23 cellular contexts compared by ENCODE assay signal in genomic region chr19:55482128-55482961, GRCh38. TPM values are rescaled to one million over a fixed set of nuclear protein-coding genes. Genes with fewer than 3 reads are reported as not detected.
"Had no signal": no experiment of that assay in that cellular context is flagged by ENCODE, and none has a peak within 500 bp of the region (broad histone marks: within the 10 kb centered on the region; RNA-seq: fewer than 3 reads in every experiment).

No MANE protein-coding gene starts in this region.

- H3K36me3 ChIP-seq: transverse colon, uterus had no signal

- DNase-seq: activated CD4-positive, alpha-beta T cell treated with anti-CD3 and anti-CD28 coated beads, Interleukin-2, amount 50 U/mL, for 48 hours; activated naive CD8-positive, alpha-beta T cell treated with anti-CD3 and anti-CD28 coated beads, Interleukin-2, amount 10 ng/mL, durations not matched to agents 7 days and 5 days; amygdala; body of pancreas; foreskin keratinocyte; glutamatergic neuron; hippocampal formation; midbrain; nucleus accumbens; transverse colon; uterus had no signal

- ATAC-seq: body of pancreas, foreskin keratinocyte, left lobe of liver had no signal

- H3K4me3 Mint-ChIP-seq: activated naive CD8-positive, alpha-beta T cell treated with anti-CD3 and anti-CD28 coated beads, Interleukin-2, amount 10 ng/mL, durations not matched to agents 7 days and 5 days; stimulated activated naive CD8-positive, alpha-beta T cell treated with anti-CD3 and anti-CD28 coated beads, Interleukin-15, Interleukin-2, amounts not matched to agents 100 ng/mL and 50 ng/mL, for 24 hours; T-helper 2 cell treated with Interferon-gamma antibody and Interleukin-4, amounts not matched to agents 5 μg/mL and 100 μg/mL, for 36 hours had no signal

- H3K27me3 ChIP-seq: body of pancreas, foreskin keratinocyte, uterus had no signal

- H3K4me3 ChIP-seq: body of pancreas, transverse colon, uterus had no signal

- H3K9me3 Mint-ChIP-seq: activated naive CD8-positive, alpha-beta T cell treated with anti-CD3 and anti-CD28 coated beads, Interleukin-2, amount 10 ng/mL, durations not matched to agents 7 days and 5 days; nephron; stimulated activated naive CD8-positive, alpha-beta T cell treated with anti-CD3 and anti-CD28 coated beads, Interleukin-15, Interleukin-2, amounts not matched to agents 100 ng/mL and 50 ng/mL, for 24 hours; T-helper 2 cell treated with Interferon-gamma antibody and Interleukin-4, amounts not matched to agents 5 μg/mL and 100 μg/mL, for 36 hours had no signal

- H3K27me3 Mint-ChIP-seq: activated naive CD8-positive, alpha-beta T cell treated with anti-CD3 and anti-CD28 coated beads, Interleukin-2, amount 10 ng/mL, durations not matched to agents 7 days and 5 days; stimulated activated naive CD8-positive, alpha-beta T cell treated with anti-CD3 and anti-CD28 coated beads, Interleukin-15, Interleukin-2, amounts not matched to agents 100 ng/mL and 50 ng/mL, for 24 hours had no signal

- H3K27ac ChIP-seq: body of pancreas, epithelial cell of prostate, foreskin keratinocyte, transverse colon, uterus had no signal

- H3K27ac Mint-ChIP-seq: activated naive CD8-positive, alpha-beta T cell treated with anti-CD3 and anti-CD28 coated beads, Interleukin-2, amount 10 ng/mL, durations not matched to agents 7 days and 5 days; nephron; stimulated activated naive CD8-positive, alpha-beta T cell treated with anti-CD3 and anti-CD28 coated beads, Interleukin-15, Interleukin-2, amounts not matched to agents 100 ng/mL and 50 ng/mL, for 24 hours; T-helper 2 cell treated with Interferon-gamma antibody and Interleukin-4, amounts not matched to agents 5 μg/mL and 100 μg/mL, for 36 hours had no signal

- H3K9me3 ChIP-seq: body of pancreas, transverse colon, uterus had no signal

RNA-seq across cellular contexts. Expression of gene SSC5D, which starts 5.9 kb away (rescaled TPM):
- total RNA-seq: foreskin keratinocyte, lung microvascular endothelial cell had no signal
- polyA plus RNA-seq: keratinocyte had no signal

RNA-seq across cellular contexts. Expression of gene C19orf85, which starts 17.8 kb away (rescaled TPM):
- total RNA-seq: activated naive CD8-positive, alpha-beta T cell treated with anti-CD3 and anti-CD28 coated beads, Interleukin-2, amount 10 ng/mL, durations not matched to agents 7 days and 5 days; body of pancreas; cardiac septum; dermis microvascular lymphatic vessel endothelial cell; fibroblast of lung; foreskin keratinocyte; left lobe of liver; lung microvascular endothelial cell; posterior vena cava; skeletal muscle tissue; transverse colon; uterus had no signal
- polyA plus RNA-seq: fibroblast of lung, foreskin keratinocyte, keratinocyte had no signal
